In genomic region chr4:99087887-99088484, GRCh38 we compare ENCODE assay signal across 8 cellular contexts. TPM values are rescaled to one million over a fixed set of nuclear protein-coding genes. Genes with fewer than 3 reads are reported as not detected.
DNase-seq lines count a peak whose midpoint lies in the region; ATAC-seq and TF ChIP-seq lines count a peak whose summit lies in the region.

No MANE protein-coding gene starts in this region.

- WGBS in thymus: 6% methylated on average over 18 of the region's 18 CpGs

- no peaks in the 10 kb centered on the region for H3F3A ChIP-seq in GM23338 (replicated peaks; ENCODE audit: low read depth)

- H3K9ac ChIP-seq in KMS-11: peak overlapping the region; percentile 86; the same call in 1 of the 2 replicates

- H3K4me1 Mint-ChIP-seq in GM23338 (peaks cover 39% of the 10 kb centered on the region), mesothelial cell of epicardium (peaks cover 45% of the 10 kb centered on the region)

- H3K4me2 ChIP-seq in GM23338: peak overlapping the region; percentile 87
- peak overlapping the region; percentile 81 for H3K4me2 ChIP-seq in KMS-11

- H3K27ac ChIP-seq in GM23338 (ENCODE audit: low read depth) (peak overlapping the region; percentile 93), KMS-11 (peak overlapping the region; percentile 51; the same call in 1 of the 2 replicates), VCaP (peak overlapping the region; percentile 88), epithelial cell of prostate (peak overlapping the region; percentile 94), thymus (ENCODE audit: low read depth) (peak overlapping the region; percentile 91)

- peaks cover 18% of the 10 kb centered on the region for H3K4me1 ChIP-seq in GM23338 (ENCODE audit: insufficient read depth)
- peaks cover 17% of the 10 kb centered on the region for H3K4me1 ChIP-seq in KMS-11 (ENCODE audit: low read depth, poor library complexity, severe bottlenecking)
- peaks cover 5% of the 10 kb centered on the region for H3K4me1 ChIP-seq in thymus (ENCODE audit: control insufficient read depth, insufficient read depth, low read length)

- H3K4me3 Mint-ChIP-seq in GM23338 (peak overlapping the region; percentile 93), mesothelial cell of epicardium (peak overlapping the region; percentile 87)

- H3K9me3 Mint-ChIP-seq in GM23338: peaks cover 3% of the 10 kb centered on the region; the same call in 2 of the 3 replicates
- H3K9me3 Mint-ChIP-seq in mesothelial cell of epicardium: peaks cover 7% of the 10 kb centered on the region

- no peaks in the 10 kb centered on the region for H3K9me3 ChIP-seq in thymus (ENCODE audit: control insufficient read depth)

- no peaks in the 10 kb centered on the region for H3K9me2 ChIP-seq in GM23338 (ENCODE audit: insufficient read depth)

- TF ChIP-seq CTCF in GM23338 (conservative IDR thresholded peaks at IDR 0.05; ENCODE audit: low read depth in 2 of 2): no peak
- no peak for TF ChIP-seq CTCF in KMS-11 (conservative IDR thresholded peaks at IDR 0.05; ENCODE audit: low read depth, low read length)
- no peak for TF ChIP-seq CTCF in VCaP (conservative IDR thresholded peaks at IDR 0.05)
- no peak for TF ChIP-seq CTCF in mesothelial cell of epicardium (IDR thresholded peaks at IDR 0.05; ENCODE audit: unreplicated experiment)

- peaks cover 68% of the 10 kb centered on the region for H3K79me2 ChIP-seq in GM23338 (replicated peaks; ENCODE audit: insufficient read depth)
- H3K79me2 ChIP-seq in KMS-11 (ENCODE audit: insufficient read depth, low read depth): peaks cover 20% of the 10 kb centered on the region

- H3K36me3 Mint-ChIP-seq in GM23338 (ENCODE audit: low read depth): peaks cover 45% of the 10 kb centered on the region
- H3K36me3 Mint-ChIP-seq in mesothelial cell of epicardium: peaks cover 10% of the 10 kb centered on the region

- peak overlapping the region; percentile 99 for H3K27ac Mint-ChIP-seq in GM23338
- H3K27ac Mint-ChIP-seq in mesothelial cell of epicardium: peak overlapping the region; percentile 98

- H3K4me3 ChIP-seq in GM23338 (peak overlapping the region; percentile 81), KMS-11 (IDR thresholded peaks at IDR 0.05; ENCODE audit: insufficient read depth, low read depth, low read length) (no peak overlapping the region), thymus (ENCODE audit: low read length) (peak overlapping the region; percentile 63)

- H3K36me3 ChIP-seq in GM23338 (ENCODE audit: insufficient read depth): peaks cover 18% of the 10 kb centered on the region; the same call in 1 of the 2 replicates
- no peaks in the 10 kb centered on the region for H3K36me3 ChIP-seq in KMS-11 (ENCODE audit: insufficient read depth)
- H3K36me3 ChIP-seq in thymus (ENCODE audit: control insufficient read depth, insufficient read depth): peaks cover 14% of the 10 kb centered on the region

- ATAC-seq in GM23338: peak; percentile 25

- no peaks in the 10 kb centered on the region for H3K27me3 ChIP-seq in GM23338 (ENCODE audit: insufficient read depth)
- no peaks in the 10 kb centered on the region for H3K27me3 ChIP-seq in KMS-11 (ENCODE audit: insufficient read depth, low read depth)
- no peaks in the 10 kb centered on the region for H3K27me3 ChIP-seq in thymus (ENCODE audit: control insufficient read depth, insufficient read depth)

- H2AFZ ChIP-seq in GM23338 (no peak overlapping the region), KMS-11 (ENCODE audit: low read depth) (peak overlapping the region; percentile 96; the same call in 1 of the 2 replicates)

- H3K27me3 Mint-ChIP-seq in GM23338 (ENCODE audit: insufficient read depth, low read depth, poor library complexity): peaks cover 17% of the 10 kb centered on the region
- H3K27me3 Mint-ChIP-seq in mesothelial cell of epicardium (ENCODE audit: low read depth): no peaks in the 10 kb centered on the region

- DNase-seq in activated CD4-positive, alpha-beta T cell treated with anti-CD3 and anti-CD28 coated beads for 48 hours: peak; percentile 25
- no peak for DNase-seq in activated CD4-positive, alpha-beta T cell treated with anti-CD3 and anti-CD28 coated beads for 1 hour
- peak; percentile 57 for DNase-seq in GM23338 (ENCODE audit: low spot score)
- peak; percentile 14 for DNase-seq in epithelial cell of prostate (ENCODE audit: low read depth, low spot score)
- peak in 1 of 2 experiments; percentile 43 for DNase-seq in mesothelial cell of epicardium (ENCODE audit: low spot score in 2 of 2, unreplicated experiment in 2 of 2)

- H4K20me1 ChIP-seq in GM23338 (replicated peaks; ENCODE audit: insufficient read depth) (no peaks in the 10 kb centered on the region; the same call in 1 of the 2 replicates), KMS-11 (ENCODE audit: insufficient read depth) (no peaks in the 10 kb centered on the region)

TF ChIP-seq in GM23338, 12 proteins besides CTCF, POLR2A, EP300 and RAD21 (continues in another document):
- TF ChIP-seq, protein P1, sequence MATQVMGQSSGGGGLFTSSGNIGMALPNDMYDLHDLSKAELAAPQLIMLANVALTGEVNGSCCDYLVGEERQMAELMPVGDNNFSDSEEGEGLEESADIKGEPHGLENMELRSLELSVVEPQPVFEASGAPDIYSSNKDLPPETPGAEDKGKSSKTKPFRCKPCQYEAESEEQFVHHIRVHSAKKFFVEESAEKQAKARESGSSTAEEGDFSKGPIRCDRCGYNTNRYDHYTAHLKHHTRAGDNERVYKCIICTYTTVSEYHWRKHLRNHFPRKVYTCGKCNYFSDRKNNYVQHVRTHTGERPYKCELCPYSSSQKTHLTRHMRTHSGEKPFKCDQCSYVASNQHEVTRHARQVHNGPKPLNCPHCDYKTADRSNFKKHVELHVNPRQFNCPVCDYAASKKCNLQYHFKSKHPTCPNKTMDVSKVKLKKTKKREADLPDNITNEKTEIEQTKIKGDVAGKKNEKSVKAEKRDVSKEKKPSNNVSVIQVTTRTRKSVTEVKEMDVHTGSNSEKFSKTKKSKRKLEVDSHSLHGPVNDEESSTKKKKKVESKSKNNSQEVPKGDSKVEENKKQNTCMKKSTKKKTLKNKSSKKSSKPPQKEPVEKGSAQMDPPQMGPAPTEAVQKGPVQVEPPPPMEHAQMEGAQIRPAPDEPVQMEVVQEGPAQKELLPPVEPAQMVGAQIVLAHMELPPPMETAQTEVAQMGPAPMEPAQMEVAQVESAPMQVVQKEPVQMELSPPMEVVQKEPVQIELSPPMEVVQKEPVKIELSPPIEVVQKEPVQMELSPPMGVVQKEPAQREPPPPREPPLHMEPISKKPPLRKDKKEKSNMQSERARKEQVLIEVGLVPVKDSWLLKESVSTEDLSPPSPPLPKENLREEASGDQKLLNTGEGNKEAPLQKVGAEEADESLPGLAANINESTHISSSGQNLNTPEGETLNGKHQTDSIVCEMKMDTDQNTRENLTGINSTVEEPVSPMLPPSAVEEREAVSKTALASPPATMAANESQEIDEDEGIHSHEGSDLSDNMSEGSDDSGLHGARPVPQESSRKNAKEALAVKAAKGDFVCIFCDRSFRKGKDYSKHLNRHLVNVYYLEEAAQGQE (IDR thresholded peaks at IDR 0.05; ENCODE audit: unreplicated experiment): no peak
- TF ChIP-seq JUNB (IDR thresholded peaks at IDR 0.05; ENCODE audit: unreplicated experiment) (no peak), ZNF331 (CRISPR knock-in tag; IDR thresholded peaks at IDR 0.05; ENCODE audit: low read depth) (no peak), EZH2phosphoT487 (IDR thresholded peaks at IDR 0.05; ENCODE audit: unreplicated experiment) (no peak), CREB1 (CRISPR knock-in tag; IDR thresholded peaks at IDR 0.05; ENCODE audit: low read depth) (no peak), NANOG (IDR thresholded peaks at IDR 0.05; ENCODE audit: borderline replicate concordance) (no peak), ZNF114 (CRISPR knock-in tag; IDR thresholded peaks at IDR 0.05) (no peak), EZH2 (IDR thresholded peaks at IDR 0.05; ENCODE audit: low read depth, unreplicated experiment) (no peak), STAT1 (IDR thresholded peaks at IDR 0.05; ENCODE audit: unreplicated experiment) (no peak)

RNA-seq across cellular contexts. Expression of gene ADH5, which starts 0.6 kb away (rescaled TPM):
- total RNA-seq in GM23338 (2014; rRNA removed; shearing (Covaris generic)): 224 and 227 TPM in 2 replicates
- 243 and 250 TPM in 2 replicates for polyA plus RNA-seq in GM23338 (2016; fragmentation: Nextera tagmentation; extraction: Ambion mirVana)
- 123 to 129 TPM (median 125 TPM) in 3 replicates for total RNA-seq in mesothelial cell of epicardium
- polyA plus RNA-seq in thymus: 120 TPM

RNA-seq across cellular contexts. Expression of gene ADH4, which starts 56.1 kb away (rescaled TPM):
- not detected in 2 replicates for total RNA-seq in GM23338 (2014; rRNA removed; shearing (Covaris generic))
- 0.47 TPM in 1 of 2 replicates, not detected in the other for polyA plus RNA-seq in GM23338 (2016; fragmentation: Nextera tagmentation; extraction: Ambion mirVana)
- total RNA-seq in mesothelial cell of epicardium: not detected in 3 replicates
- polyA plus RNA-seq in thymus: 0.78 TPM
